1 cellular context compared by ENCODE assay signal in the genomic region with DNA sequence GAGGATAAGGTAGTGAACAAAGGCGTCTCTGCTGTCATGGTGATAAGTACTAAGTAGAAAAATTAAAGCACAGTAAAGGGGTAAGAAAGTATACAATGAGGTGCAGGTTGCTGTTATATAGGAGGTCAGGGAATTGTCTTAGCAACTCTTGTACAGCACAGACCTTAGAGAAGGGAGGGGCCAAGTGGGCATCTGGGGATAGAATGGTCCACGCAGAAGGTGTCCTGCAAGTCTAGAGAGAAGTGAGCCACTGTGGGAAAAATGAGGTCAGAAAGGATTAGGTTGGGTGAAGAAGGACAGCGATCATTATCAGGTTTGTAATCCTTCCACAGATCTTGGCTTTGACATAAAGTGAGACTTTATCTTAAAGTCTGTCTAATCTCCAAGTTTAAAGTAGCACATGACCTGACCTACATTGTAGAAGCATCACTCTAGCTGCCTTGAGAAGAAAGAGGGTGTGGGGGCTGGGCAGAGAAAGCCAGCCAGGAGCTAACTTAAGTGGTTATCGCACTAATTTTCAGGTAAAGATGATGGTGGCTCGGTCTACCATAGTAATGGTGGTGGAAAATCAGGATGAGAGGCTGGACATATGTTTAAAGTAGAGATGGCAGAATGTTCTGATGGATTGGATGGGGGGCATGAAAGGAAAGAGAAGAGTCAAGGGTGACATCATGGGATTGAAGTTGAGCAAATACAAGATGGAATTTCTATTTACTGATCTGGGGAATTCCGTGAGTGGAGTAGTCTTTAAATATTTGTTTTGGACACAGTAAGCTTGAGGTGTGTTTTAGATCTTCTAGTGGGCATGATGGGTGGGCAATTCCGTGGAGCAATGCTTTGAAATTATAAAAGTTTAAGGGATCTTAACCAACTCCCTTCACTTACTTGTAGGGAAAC.
A peak's percentile ranks its signal among the peaks of the same experiment; 100 is the strongest.
TF ChIP-seq lines count a peak whose summit lies in the region.

No MANE protein-coding gene starts in this region.

TF ChIP-seq in HepG2, 621 proteins besides CTCF, POLR2A, EP300 and RAD21 (continued from another document and continues in another):
- TF ChIP-seq, protein P1, sequence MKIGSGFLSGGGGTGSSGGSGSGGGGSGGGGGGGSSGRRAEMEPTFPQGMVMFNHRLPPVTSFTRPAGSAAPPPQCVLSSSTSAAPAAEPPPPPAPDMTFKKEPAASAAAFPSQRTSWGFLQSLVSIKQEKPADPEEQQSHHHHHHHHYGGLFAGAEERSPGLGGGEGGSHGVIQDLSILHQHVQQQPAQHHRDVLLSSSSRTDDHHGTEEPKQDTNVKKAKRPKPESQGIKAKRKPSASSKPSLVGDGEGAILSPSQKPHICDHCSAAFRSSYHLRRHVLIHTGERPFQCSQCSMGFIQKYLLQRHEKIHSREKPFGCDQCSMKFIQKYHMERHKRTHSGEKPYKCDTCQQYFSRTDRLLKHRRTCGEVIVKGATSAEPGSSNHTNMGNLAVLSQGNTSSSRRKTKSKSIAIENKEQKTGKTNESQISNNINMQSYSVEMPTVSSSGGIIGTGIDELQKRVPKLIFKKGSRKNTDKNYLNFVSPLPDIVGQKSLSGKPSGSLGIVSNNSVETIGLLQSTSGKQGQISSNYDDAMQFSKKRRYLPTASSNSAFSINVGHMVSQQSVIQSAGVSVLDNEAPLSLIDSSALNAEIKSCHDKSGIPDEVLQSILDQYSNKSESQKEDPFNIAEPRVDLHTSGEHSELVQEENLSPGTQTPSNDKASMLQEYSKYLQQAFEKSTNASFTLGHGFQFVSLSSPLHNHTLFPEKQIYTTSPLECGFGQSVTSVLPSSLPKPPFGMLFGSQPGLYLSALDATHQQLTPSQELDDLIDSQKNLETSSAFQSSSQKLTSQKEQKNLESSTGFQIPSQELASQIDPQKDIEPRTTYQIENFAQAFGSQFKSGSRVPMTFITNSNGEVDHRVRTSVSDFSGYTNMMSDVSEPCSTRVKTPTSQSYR (CRISPR knock-in tag; IDR thresholded peaks at IDR 0.05; ENCODE audit: borderline replicate concordance), result peak; percentile 51
- TF ChIP-seq ZNF781 (CRISPR knock-in tag; IDR thresholded peaks at IDR 0.05; ENCODE audit: borderline replicate concordance, not compliant biosample characterization), result no peak
- TF ChIP-seq ZMAT3 (CRISPR knock-in tag; conservative IDR thresholded peaks at IDR 0.05), result 0 out of 2 replicates have a peak, but pooled peaks have one; percentile 27
- TF ChIP-seq IRX3 (CRISPR knock-in tag; IDR thresholded peaks at IDR 0.05; ENCODE audit: borderline replicate concordance, low read depth), result no peak
- TF ChIP-seq, protein P2, sequence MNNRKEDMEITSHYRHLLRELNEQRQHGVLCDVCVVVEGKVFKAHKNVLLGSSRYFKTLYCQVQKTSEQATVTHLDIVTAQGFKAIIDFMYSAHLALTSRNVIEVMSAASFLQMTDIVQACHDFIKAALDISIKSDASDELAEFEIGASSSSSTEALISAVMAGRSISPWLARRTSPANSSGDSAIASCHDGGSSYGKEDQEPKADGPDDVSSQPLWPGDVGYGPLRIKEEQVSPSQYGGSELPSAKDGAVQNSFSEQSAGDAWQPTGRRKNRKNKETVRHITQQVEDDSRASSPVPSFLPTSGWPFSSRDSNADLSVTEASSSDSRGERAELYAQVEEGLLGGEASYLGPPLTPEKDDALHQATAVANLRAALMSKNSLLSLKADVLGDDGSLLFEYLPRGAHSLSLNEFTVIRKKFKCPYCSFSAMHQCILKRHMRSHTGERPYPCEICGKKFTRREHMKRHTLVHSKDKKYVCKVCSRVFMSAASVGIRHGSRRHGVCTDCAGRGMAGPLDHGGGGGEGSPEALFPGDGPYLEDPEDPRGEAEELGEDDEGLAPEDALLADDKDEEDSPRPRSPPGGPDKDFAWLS (CRISPR knock-in tag; IDR thresholded peaks at IDR 0.05; ENCODE audit: borderline replicate concordance), result no peak
- no peak for TF ChIP-seq MAZ (IDR thresholded peaks at IDR 0.05; ENCODE audit: borderline replicate concordance, low read depth, low read length)
- no peak for TF ChIP-seq MAZ (CRISPR knock-in tag; IDR thresholded peaks at IDR 0.05; ENCODE audit: low read depth)
- TF ChIP-seq, protein P3, sequence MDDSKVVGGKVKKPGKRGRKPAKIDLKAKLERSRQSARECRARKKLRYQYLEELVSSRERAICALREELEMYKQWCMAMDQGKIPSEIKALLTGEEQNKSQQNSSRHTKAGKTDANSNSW (CRISPR knock-in tag; IDR thresholded peaks at IDR 0.05; ENCODE audit: borderline replicate concordance), result no peak
- TF ChIP-seq, protein P4, sequence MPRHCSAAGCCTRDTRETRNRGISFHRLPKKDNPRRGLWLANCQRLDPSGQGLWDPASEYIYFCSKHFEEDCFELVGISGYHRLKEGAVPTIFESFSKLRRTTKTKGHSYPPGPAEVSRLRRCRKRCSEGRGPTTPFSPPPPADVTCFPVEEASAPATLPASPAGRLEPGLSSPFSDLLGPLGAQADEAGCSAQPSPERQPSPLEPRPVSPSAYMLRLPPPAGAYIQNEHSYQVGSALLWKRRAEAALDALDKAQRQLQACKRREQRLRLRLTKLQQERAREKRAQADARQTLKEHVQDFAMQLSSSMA (CRISPR knock-in tag; IDR thresholded peaks at IDR 0.05), result no peak
- no peak for TF ChIP-seq ZNF484 (CRISPR knock-in tag; IDR thresholded peaks at IDR 0.05; ENCODE audit: borderline replicate concordance, low read depth)
- TF ChIP-seq ZNF326 (CRISPR knock-in tag; IDR thresholded peaks at IDR 0.05; ENCODE audit: borderline replicate concordance), result no peak
- no peak for TF ChIP-seq ZNF570 (CRISPR knock-in tag; IDR thresholded peaks at IDR 0.05; ENCODE audit: borderline replicate concordance)
- no peak for TF ChIP-seq ZNF567 (CRISPR knock-in tag; IDR thresholded peaks at IDR 0.05; ENCODE audit: borderline replicate concordance)
- TF ChIP-seq, protein P5, sequence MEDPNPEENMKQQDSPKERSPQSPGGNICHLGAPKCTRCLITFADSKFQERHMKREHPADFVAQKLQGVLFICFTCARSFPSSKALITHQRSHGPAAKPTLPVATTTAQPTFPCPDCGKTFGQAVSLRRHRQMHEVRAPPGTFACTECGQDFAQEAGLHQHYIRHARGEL (CRISPR knock-in tag; IDR thresholded peaks at IDR 0.05), result no peak
- no peak for TF ChIP-seq CBFB (CRISPR knock-in tag; IDR thresholded peaks at IDR 0.05)
- TF ChIP-seq ZNF589 (CRISPR knock-in tag; conservative IDR thresholded peaks at IDR 0.05), result no peak
- TF ChIP-seq ERF (CRISPR knock-in tag; IDR thresholded peaks at IDR 0.05), result peak; percentile 43; the same call in 1 of the 2 replicates
- TF ChIP-seq RFXANK (CRISPR knock-in tag; IDR thresholded peaks at IDR 0.05), result no peak
- TF ChIP-seq, protein P6, sequence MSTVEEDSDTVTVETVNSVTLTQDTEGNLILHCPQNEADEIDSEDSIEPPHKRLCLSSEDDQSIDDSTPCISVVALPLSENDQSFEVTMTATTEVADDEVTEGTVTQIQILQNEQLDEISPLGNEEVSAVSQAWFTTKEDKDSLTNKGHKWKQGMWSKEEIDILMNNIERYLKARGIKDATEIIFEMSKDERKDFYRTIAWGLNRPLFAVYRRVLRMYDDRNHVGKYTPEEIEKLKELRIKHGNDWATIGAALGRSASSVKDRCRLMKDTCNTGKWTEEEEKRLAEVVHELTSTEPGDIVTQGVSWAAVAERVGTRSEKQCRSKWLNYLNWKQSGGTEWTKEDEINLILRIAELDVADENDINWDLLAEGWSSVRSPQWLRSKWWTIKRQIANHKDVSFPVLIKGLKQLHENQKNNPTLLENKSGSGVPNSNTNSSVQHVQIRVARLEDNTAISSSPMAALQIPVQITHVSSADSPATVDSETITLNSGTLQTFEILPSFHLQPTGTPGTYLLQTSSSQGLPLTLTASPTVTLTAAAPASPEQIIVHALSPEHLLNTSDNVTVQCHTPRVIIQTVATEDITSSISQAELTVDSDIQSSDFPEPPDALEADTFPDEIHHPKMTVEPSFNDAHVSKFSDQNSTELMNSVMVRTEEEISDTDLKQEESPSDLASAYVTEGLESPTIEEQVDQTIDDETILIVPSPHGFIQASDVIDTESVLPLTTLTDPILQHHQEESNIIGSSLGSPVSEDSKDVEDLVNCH (CRISPR knock-in tag; IDR thresholded peaks at IDR 0.05), result no peak
- TF ChIP-seq ATM (IDR thresholded peaks at IDR 0.05; ENCODE audit: borderline replicate concordance), result no peak
- TF ChIP-seq ATF7 (IDR thresholded peaks at IDR 0.05), result peak; percentile 92
- peak; percentile 89; the same call in 1 of the 2 replicates for TF ChIP-seq ATF7 (CRISPR knock-in tag; IDR thresholded peaks at IDR 0.05)
- TF ChIP-seq TAF1 (CRISPR knock-in tag; IDR thresholded peaks at IDR 0.05), result no peak
- TF ChIP-seq PRPF4 (IDR thresholded peaks at IDR 0.05; ENCODE audit: low read depth, low read length, poor library complexity, severe bottlenecking), result no peak
- TF ChIP-seq NKX3-1 (CRISPR knock-in tag; IDR thresholded peaks at IDR 0.05), result 0 out of 2 replicates have a peak, but pooled peaks have one; percentile 25
- TF ChIP-seq HOXA9 (CRISPR knock-in tag; IDR thresholded peaks at IDR 0.05; ENCODE audit: borderline replicate concordance), result no peak
- TF ChIP-seq, protein P7, sequence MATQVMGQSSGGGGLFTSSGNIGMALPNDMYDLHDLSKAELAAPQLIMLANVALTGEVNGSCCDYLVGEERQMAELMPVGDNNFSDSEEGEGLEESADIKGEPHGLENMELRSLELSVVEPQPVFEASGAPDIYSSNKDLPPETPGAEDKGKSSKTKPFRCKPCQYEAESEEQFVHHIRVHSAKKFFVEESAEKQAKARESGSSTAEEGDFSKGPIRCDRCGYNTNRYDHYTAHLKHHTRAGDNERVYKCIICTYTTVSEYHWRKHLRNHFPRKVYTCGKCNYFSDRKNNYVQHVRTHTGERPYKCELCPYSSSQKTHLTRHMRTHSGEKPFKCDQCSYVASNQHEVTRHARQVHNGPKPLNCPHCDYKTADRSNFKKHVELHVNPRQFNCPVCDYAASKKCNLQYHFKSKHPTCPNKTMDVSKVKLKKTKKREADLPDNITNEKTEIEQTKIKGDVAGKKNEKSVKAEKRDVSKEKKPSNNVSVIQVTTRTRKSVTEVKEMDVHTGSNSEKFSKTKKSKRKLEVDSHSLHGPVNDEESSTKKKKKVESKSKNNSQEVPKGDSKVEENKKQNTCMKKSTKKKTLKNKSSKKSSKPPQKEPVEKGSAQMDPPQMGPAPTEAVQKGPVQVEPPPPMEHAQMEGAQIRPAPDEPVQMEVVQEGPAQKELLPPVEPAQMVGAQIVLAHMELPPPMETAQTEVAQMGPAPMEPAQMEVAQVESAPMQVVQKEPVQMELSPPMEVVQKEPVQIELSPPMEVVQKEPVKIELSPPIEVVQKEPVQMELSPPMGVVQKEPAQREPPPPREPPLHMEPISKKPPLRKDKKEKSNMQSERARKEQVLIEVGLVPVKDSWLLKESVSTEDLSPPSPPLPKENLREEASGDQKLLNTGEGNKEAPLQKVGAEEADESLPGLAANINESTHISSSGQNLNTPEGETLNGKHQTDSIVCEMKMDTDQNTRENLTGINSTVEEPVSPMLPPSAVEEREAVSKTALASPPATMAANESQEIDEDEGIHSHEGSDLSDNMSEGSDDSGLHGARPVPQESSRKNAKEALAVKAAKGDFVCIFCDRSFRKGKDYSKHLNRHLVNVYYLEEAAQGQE (IDR thresholded peaks at IDR 0.05; ENCODE audit: borderline replicate concordance in 1 of 2, low read depth in 1 of 2, low read length in 2 of 2), result peak in 1 of 2 experiments; percentile 62; a peak in 2 of 4 replicates
- TF ChIP-seq EHMT2 (IDR thresholded peaks at IDR 0.05; ENCODE audit: borderline replicate concordance, low read depth, low read length), result peak; percentile 93; the same call in 1 of the 2 replicates
- no peak for TF ChIP-seq HMGA1 (CRISPR knock-in tag; conservative IDR thresholded peaks at IDR 0.05)
- TF ChIP-seq ZNF343 (CRISPR knock-in tag; IDR thresholded peaks at IDR 0.05), result no peak
- TF ChIP-seq, protein P8, sequence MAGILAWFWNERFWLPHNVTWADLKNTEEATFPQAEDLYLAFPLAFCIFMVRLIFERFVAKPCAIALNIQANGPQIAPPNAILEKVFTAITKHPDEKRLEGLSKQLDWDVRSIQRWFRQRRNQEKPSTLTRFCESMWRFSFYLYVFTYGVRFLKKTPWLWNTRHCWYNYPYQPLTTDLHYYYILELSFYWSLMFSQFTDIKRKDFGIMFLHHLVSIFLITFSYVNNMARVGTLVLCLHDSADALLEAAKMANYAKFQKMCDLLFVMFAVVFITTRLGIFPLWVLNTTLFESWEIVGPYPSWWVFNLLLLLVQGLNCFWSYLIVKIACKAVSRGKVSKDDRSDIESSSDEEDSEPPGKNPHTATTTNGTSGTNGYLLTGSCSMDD (CRISPR knock-in tag; IDR thresholded peaks at IDR 0.05), result no peak
- TF ChIP-seq, protein P9, sequence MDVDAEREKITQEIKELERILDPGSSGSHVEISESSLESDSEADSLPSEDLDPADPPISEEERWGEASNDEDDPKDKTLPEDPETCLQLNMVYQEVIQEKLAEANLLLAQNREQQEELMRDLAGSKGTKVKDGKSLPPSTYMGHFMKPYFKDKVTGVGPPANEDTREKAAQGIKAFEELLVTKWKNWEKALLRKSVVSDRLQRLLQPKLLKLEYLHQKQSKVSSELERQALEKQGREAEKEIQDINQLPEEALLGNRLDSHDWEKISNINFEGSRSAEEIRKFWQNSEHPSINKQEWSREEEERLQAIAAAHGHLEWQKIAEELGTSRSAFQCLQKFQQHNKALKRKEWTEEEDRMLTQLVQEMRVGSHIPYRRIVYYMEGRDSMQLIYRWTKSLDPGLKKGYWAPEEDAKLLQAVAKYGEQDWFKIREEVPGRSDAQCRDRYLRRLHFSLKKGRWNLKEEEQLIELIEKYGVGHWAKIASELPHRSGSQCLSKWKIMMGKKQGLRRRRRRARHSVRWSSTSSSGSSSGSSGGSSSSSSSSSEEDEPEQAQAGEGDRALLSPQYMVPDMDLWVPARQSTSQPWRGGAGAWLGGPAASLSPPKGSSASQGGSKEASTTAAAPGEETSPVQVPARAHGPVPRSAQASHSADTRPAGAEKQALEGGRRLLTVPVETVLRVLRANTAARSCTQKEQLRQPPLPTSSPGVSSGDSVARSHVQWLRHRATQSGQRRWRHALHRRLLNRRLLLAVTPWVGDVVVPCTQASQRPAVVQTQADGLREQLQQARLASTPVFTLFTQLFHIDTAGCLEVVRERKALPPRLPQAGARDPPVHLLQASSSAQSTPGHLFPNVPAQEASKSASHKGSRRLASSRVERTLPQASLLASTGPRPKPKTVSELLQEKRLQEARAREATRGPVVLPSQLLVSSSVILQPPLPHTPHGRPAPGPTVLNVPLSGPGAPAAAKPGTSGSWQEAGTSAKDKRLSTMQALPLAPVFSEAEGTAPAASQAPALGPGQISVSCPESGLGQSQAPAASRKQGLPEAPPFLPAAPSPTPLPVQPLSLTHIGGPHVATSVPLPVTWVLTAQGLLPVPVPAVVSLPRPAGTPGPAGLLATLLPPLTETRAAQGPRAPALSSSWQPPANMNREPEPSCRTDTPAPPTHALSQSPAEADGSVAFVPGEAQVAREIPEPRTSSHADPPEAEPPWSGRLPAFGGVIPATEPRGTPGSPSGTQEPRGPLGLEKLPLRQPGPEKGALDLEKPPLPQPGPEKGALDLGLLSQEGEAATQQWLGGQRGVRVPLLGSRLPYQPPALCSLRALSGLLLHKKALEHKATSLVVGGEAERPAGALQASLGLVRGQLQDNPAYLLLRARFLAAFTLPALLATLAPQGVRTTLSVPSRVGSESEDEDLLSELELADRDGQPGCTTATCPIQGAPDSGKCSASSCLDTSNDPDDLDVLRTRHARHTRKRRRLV (CRISPR knock-in tag; IDR thresholded peaks at IDR 0.05), result no peak
- no peak for TF ChIP-seq SIN3B (IDR thresholded peaks at IDR 0.05; ENCODE audit: low read length)
- no peak for TF ChIP-seq ARID2 (CRISPR knock-in tag; IDR thresholded peaks at IDR 0.05; ENCODE audit: borderline replicate concordance)
- TF ChIP-seq CCDC6 (CRISPR knock-in tag; IDR thresholded peaks at IDR 0.05), result no peak
- TF ChIP-seq GZF1 (CRISPR knock-in tag; IDR thresholded peaks at IDR 0.05), result no peak
- TF ChIP-seq ZKSCAN8 (CRISPR knock-in tag; IDR thresholded peaks at IDR 0.05; ENCODE audit: borderline replicate concordance), result peak; percentile 30; the same call in 1 of the 2 replicates
- no peak for TF ChIP-seq ZNF337 (CRISPR knock-in tag; IDR thresholded peaks at IDR 0.05; ENCODE audit: borderline replicate concordance, low read depth)
- peak; percentile 63; the same call in 1 of the 2 replicates for TF ChIP-seq FOXK1 (CRISPR knock-in tag; IDR thresholded peaks at IDR 0.05; ENCODE audit: borderline replicate concordance, low read depth)
- no peak for TF ChIP-seq JUND (CRISPR knock-in tag; IDR thresholded peaks at IDR 0.05)
- no peak for TF ChIP-seq ZNF619 (CRISPR knock-in tag; IDR thresholded peaks at IDR 0.05)
